8 cellular contexts compared by ENCODE assay signal in genomic region chr11:10808553-10809372, GRCh38. TPM values are rescaled to one million over a fixed set of nuclear protein-coding genes. Genes with fewer than 3 reads are reported as not detected.
DNase-seq lines count a peak whose midpoint lies in the region; ATAC-seq and TF ChIP-seq lines count a peak whose summit lies in the region.

Gene EIF4G2, minus strand, starts transcription at chr11:10808926.

- peak within 1 kb of the TSS; percentile 95 for H3K4me2 ChIP-seq in SK-N-SH

- H3F3A ChIP-seq in SK-N-SH (replicated peaks; ENCODE audit: insufficient read depth): peaks cover 28% of the 10 kb centered on the region

- peak; percentile 92 for ATAC-seq in HG02571 (IDR thresholded peaks at IDR 0.05; ENCODE audit: unreplicated experiment)

- no peaks in the 10 kb centered on the region for H3K9me3 ChIP-seq in SK-N-SH
- no peaks in the 10 kb centered on the region for H3K9me3 ChIP-seq in suprapubic skin

- H3K36me3 ChIP-seq in SK-N-SH (replicated peaks in 1 of 2; ENCODE audit: control insufficient read depth in 1 of 2, insufficient read depth in 2 of 2, low read length in 1 of 2) (peaks cover 33 to 39% of the 10 kb centered on the region in 2 experiments), suprapubic skin (peaks cover 26% of the 10 kb centered on the region)

- CTCF ChIA-PET in SK-N-SH (lab: Yijun Ruan, JAX): interaction anchor here (0.6 to 3.9 kb wide), 11 partner anchors 11 to 177 kb away, joined by 3 to 35 read pairs (median 4); no protein-coding TSS in a partner anchor

- peaks cover 41% of the 10 kb centered on the region for H4K20me1 ChIP-seq in SK-N-SH (ENCODE audit: insufficient read depth)

- H3K4me1 ChIP-seq in SK-N-SH (ENCODE audit: control insufficient read depth in 1 of 2, insufficient read depth in 2 of 2, low read depth in 1 of 2, low read length in 1 of 2) (peaks cover 17 to 27% of the 10 kb centered on the region in 2 experiments), suprapubic skin (peaks cover 47% of the 10 kb centered on the region)

- no peak; the same call in 1 of the 2 replicates for TF ChIP-seq RAD21 in SK-N-SH (IDR thresholded peaks at IDR 0.05; ENCODE audit: low read length)

- under 1% methylated on average over 51 of the region's 65 CpGs for WGBS in SK-N-SH (ENCODE audit: low lambda C conversion rate)
- under 1% methylated on average over 48 of the region's 65 CpGs for WGBS in suprapubic skin

- POLR2A ChIA-PET in SK-N-SH (lab: Yijun Ruan, JAX): interaction anchor here (0.6 to 3.1 kb wide), 39 partner anchors 9 to 1201 kb away, joined by 3 to 84 read pairs (median 4); partner anchors contain the start of genes CTR9 and ZBED5

- no peaks in the 10 kb centered on the region for H3K9me2 ChIP-seq in SK-N-SH

- peak within 1 kb of the TSS; percentile 100 for H3K9ac ChIP-seq in SK-N-SH

- H3K27me3 ChIP-seq in SK-N-SH (ENCODE audit: insufficient read depth) (no peaks in the 10 kb centered on the region), suprapubic skin (no peaks in the 10 kb centered on the region)

- DNase-seq in GM04504 (ENCODE audit: low read depth) (peak; percentile 98), NCI-H1048 (lab: John Stamatoyannopoulos, UW) (peak; percentile 91), SK-N-SH (peak; percentile 97), germinal center (ENCODE audit: low spot score) (peak; percentile 99), nucleus accumbens (lab: John Stamatoyannopoulos, UW) (peak; percentile 89 to 100 (median 99)), suprapubic skin (ENCODE audit: low spot score in 2 of 2) (peak; percentile 99)
- DNase-seq in activated naive CD4-positive, alpha-beta T cell treated with anti-CD3 and anti-CD28 coated beads, Interleukin-2, amount 50 U/mL, for 16 hours: peak; percentile 98

- H3K4me3 ChIP-seq in SK-N-SH (ENCODE audit: low read depth in 2 of 2, low read length in 1 of 2) (peak within 1 kb of the TSS; percentile 75 to 93), suprapubic skin (peak within 1 kb of the TSS; percentile 100)

- TF ChIP-seq CTCF in SK-N-SH (IDR thresholded peaks at IDR 0.05) (no peak), suprapubic skin (IDR thresholded peaks at IDR 0.05) (no peak)

- no peak; a peak in 1 of 4 replicates for TF ChIP-seq EP300 in SK-N-SH (IDR thresholded peaks at IDR 0.05; ENCODE audit: borderline replicate concordance in 1 of 2, low read depth in 1 of 2, low read length in 1 of 2)
- TF ChIP-seq EP300 in suprapubic skin (IDR thresholded peaks at IDR 0.05): no peak

- H3K79me2 ChIP-seq in SK-N-SH (ENCODE audit: insufficient read depth): peaks cover 56% of the 10 kb centered on the region

- TF ChIP-seq POLR2A in suprapubic skin (IDR thresholded peaks at IDR 0.05): peak; percentile 98 to 100

- H3K27ac ChIP-seq in SK-N-SH (ENCODE audit: low read depth in 2 of 2, low read length in 1 of 2) (peak within 1 kb of the TSS; percentile 95 to 98), suprapubic skin (peak within 1 kb of the TSS; percentile 100)

- peak within 1 kb of the TSS; percentile 88 for H2AFZ ChIP-seq in SK-N-SH (ENCODE audit: low read depth)

TF ChIP-seq in SK-N-SH, 30 proteins besides CTCF, POLR2A, EP300 and RAD21 (continues in another document):
- no peak; the same call in 1 of the 2 replicates for TF ChIP-seq USF2 (IDR thresholded peaks at IDR 0.05; ENCODE audit: borderline replicate concordance, low read depth, low read length)
- no peak; the same call in 1 of the 2 replicates for TF ChIP-seq SIN3A (IDR thresholded peaks at IDR 0.05; ENCODE audit: borderline replicate concordance, low read depth, low read length)
- 0 out of 2 replicates have a peak, but pooled peaks have one; percentile 16 for TF ChIP-seq ELF1 (IDR thresholded peaks at IDR 0.05)
- peak; percentile 99 for TF ChIP-seq YY1 (IDR thresholded peaks at IDR 0.05; ENCODE audit: low read depth)
- peak; percentile 100 for TF ChIP-seq POLR2AphosphoS5 (IDR thresholded peaks at IDR 0.05; ENCODE audit: low read depth, low read length)
- TF ChIP-seq EZH2phosphoT487 (IDR thresholded peaks at IDR 0.05; ENCODE audit: borderline replicate concordance, low read depth): no peak
- peak; percentile 60 for TF ChIP-seq NRF1 (IDR thresholded peaks at IDR 0.05; ENCODE audit: low read depth, low read length)
- TF ChIP-seq, protein P1, sequence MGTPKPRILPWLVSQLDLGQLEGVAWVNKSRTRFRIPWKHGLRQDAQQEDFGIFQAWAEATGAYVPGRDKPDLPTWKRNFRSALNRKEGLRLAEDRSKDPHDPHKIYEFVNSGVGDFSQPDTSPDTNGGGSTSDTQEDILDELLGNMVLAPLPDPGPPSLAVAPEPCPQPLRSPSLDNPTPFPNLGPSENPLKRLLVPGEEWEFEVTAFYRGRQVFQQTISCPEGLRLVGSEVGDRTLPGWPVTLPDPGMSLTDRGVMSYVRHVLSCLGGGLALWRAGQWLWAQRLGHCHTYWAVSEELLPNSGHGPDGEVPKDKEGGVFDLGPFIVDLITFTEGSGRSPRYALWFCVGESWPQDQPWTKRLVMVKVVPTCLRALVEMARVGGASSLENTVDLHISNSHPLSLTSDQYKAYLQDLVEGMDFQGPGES (IDR thresholded peaks at IDR 0.05; ENCODE audit: low read depth, low read length): peak; percentile 34; the same call in 1 of the 2 replicates
- TF ChIP-seq TEAD4 (IDR thresholded peaks at IDR 0.05; ENCODE audit: borderline replicate concordance, insufficient read depth): peak; percentile 99
- TF ChIP-seq FOXM1 (IDR thresholded peaks at IDR 0.05; ENCODE audit: low read depth): no peak
- TF ChIP-seq MEF2A (IDR thresholded peaks at IDR 0.05; ENCODE audit: borderline replicate concordance, low read depth): no peak
- no peak for TF ChIP-seq SMC3 (IDR thresholded peaks at IDR 0.05; ENCODE audit: low read depth, low read length)
- TF ChIP-seq FOSL2 (IDR thresholded peaks at IDR 0.05; ENCODE audit: borderline replicate concordance, low read depth): no peak
- peak; percentile 91 for TF ChIP-seq PBX3 (IDR thresholded peaks at IDR 0.05)
- no peak for TF ChIP-seq GABPA (IDR thresholded peaks at IDR 0.05; ENCODE audit: low read depth)
- TF ChIP-seq NFIC (IDR thresholded peaks at IDR 0.05; ENCODE audit: borderline replicate concordance): no peak
- peak; percentile 70; the same call in 1 of the 2 replicates for TF ChIP-seq RFX5 (IDR thresholded peaks at IDR 0.05; ENCODE audit: low read length)
- no peak; the same call in 1 of the 2 replicates for TF ChIP-seq JUND (IDR thresholded peaks at IDR 0.05)
- TF ChIP-seq ZBTB33 (IDR thresholded peaks at IDR 0.05; ENCODE audit: borderline replicate concordance, low read depth): no peak
- peak; percentile 56; the same call in 1 of the 2 replicates for TF ChIP-seq MAX (IDR thresholded peaks at IDR 0.05; ENCODE audit: low read depth)
- no peak for TF ChIP-seq GATA2 (CRISPR knock-in tag; IDR thresholded peaks at IDR 0.05)
- peak; percentile 49 for TF ChIP-seq CHD2 (IDR thresholded peaks at IDR 0.05; ENCODE audit: low read length, partially characterized antibody)

RNA-seq across cellular contexts. Expression of gene EIF4G2, which starts in this region (rescaled TPM):
- 298 and 394 TPM in 2 replicates for polyA plus RNA-seq in SK-N-SH (2012; rRNA removed)
- polyA plus RNA-seq in SK-N-SH (2012; cell fraction: cytosol; rRNA removed): 416 and 436 TPM in 2 replicates
- 174 and 354 TPM in 2 replicates for polyA plus RNA-seq in SK-N-SH (2012; cell fraction: nucleus; rRNA removed)
- 100 to 1,000 TPM; 439 to 593 (median 477) TPM for total RNA-seq in suprapubic skin

Comparison
In these comparisons a context has a peak if more than half of its experiments do, and no peak if none do; other contexts are left out.
1. Peak in every context shown above with its lines: DNase-seq, ATAC-seq, H3K4me3 ChIP-seq and H3K27ac ChIP-seq.